11 cellular contexts compared by ENCODE assay signal in the genomic region with DNA sequence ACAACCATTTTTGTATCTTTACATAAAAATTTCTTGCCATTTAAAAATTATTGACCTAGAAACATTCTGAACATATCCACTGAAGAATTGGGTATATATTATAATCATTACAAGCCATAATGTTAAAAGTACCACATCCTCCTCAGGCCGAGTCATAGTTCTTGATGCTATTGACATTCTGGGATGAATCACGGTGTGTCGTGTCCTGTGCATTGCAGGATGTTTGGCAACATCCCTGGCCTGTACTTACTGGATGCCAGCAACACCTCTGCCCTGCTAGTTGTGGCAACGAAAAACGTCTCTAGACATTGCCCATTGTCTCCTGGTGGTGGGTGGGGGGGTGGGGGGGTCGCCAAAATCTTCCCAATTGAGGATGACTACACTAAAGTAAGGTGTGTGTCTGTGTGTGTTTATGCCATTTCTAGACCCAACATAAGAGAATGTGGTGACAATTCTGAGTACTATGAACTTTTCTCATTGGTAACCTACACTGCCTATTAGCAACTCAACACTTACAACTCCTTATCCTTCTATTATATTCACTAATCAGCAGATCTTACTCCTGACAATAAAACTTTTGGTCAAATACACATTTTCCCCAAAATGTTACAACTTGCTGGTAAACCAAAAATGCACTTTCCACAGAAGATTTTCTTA.
DNase-seq lines count a peak whose midpoint lies in the region; ATAC-seq, FAIRE-seq and TF ChIP-seq lines count a peak whose summit lies in the region.
"Had no signal": no experiment of that assay in that cellular context is flagged by ENCODE, and none has a peak within 500 bp of the region (broad histone marks: within the 10 kb centered on the region; RNA-seq: fewer than 3 reads in every experiment).

No MANE protein-coding gene starts in this region.

- H3K4me1 Mint-ChIP-seq in astrocyte (ENCODE audit: low read depth, unreplicated experiment) = peaks cover 27% of the 10 kb centered on the region

- H2AFZ ChIP-seq in astrocyte (ENCODE audit: low read depth, low read length) = no peak overlapping the region

- H3K27me3 Mint-ChIP-seq in astrocyte (ENCODE audit: low read depth, unreplicated experiment) = no peaks in the 10 kb centered on the region

- peak; percentile 68 for DNase-seq in AG08395 (ENCODE audit: low spot score)
- DNase-seq in HPDE6-E6E7 (ENCODE audit: extremely low spot score) = peak; percentile 31
- peak; percentile 84 for DNase-seq in astrocyte (ENCODE audit: low read depth)
- peak; percentile 93 to 94 for DNase-seq in lung microvascular endothelial cell (ENCODE audit: low read depth in 2 of 2)
- no peak for DNase-seq in DMS 273 treated with DMSO at 0.1 percent for 48 hours (lab: John Stamatoyannopoulos, UW)
- DNase-seq in NCI-H2107 (lab: John Stamatoyannopoulos, UW) = no peak
- DNase-seq in D341Med (ENCODE audit: low spot score) = no peak
- DNase-seq: activated CD8-positive, alpha-beta memory T cell treated with anti-CD3 and anti-CD28 coated beads, Interleukin-2, amount 50 U/mL, for 4 hours had no signal

- no peaks in the 10 kb centered on the region for H3K27me3 ChIP-seq in astrocyte (ENCODE audit: insufficient read depth, low read length)

- H3K4me2 ChIP-seq in astrocyte (ENCODE audit: low read length) = no peak overlapping the region

- peaks cover 9% of the 10 kb centered on the region for H3K36me3 ChIP-seq in astrocyte (ENCODE audit: insufficient read depth, low read length)

- no peak for ATAC-seq in GM21360 (IDR thresholded peaks at IDR 0.05; ENCODE audit: unreplicated experiment)

- peaks cover 29% of the 10 kb centered on the region for H3K4me1 ChIP-seq in astrocyte (ENCODE audit: insufficient read depth, low read length)

- peaks cover 13% of the 10 kb centered on the region for H3K36me3 Mint-ChIP-seq in astrocyte (ENCODE audit: low read depth, unreplicated experiment)

- no peaks in the 10 kb centered on the region for H3K9me3 ChIP-seq in astrocyte (ENCODE audit: insufficient read depth, low read depth, low read length)

- peak overlapping the region; percentile 44 for H3K27ac Mint-ChIP-seq in astrocyte (ENCODE audit: unreplicated experiment)

- peak; percentile 64 for FAIRE-seq in astrocyte (lab: Jason Lieb, UNC)

- H4K20me1 ChIP-seq in astrocyte (ENCODE audit: insufficient read depth, low read length) = peaks cover under 1% of the 10 kb centered on the region

- peak overlapping the region; percentile 98 for H3K27ac ChIP-seq in astrocyte (ENCODE audit: low read depth, low read length)
- H3K27ac ChIP-seq: HL-60 had no signal

- H3K9me3 Mint-ChIP-seq in astrocyte (ENCODE audit: unreplicated experiment) = no peaks in the 10 kb centered on the region

- H3K79me2 ChIP-seq in astrocyte (ENCODE audit: insufficient read depth, low read length) = peaks cover 61% of the 10 kb centered on the region

- H3K4me3 ChIP-seq in astrocyte (ENCODE audit: insufficient read depth, low read depth, low read length) = no peak overlapping the region
- H3K4me3 ChIP-seq: skin epidermis had no signal

- H3K9ac ChIP-seq in astrocyte (ENCODE audit: low read length) = peak overlapping the region; percentile 26

- TF ChIP-seq CTCF in astrocyte (IDR thresholded peaks at IDR 0.05; ENCODE audit: insufficient read depth, low read depth, low read length) = no peak

- H3K4me3 Mint-ChIP-seq in astrocyte (ENCODE audit: unreplicated experiment) = no peak overlapping the region

Comparison
In these comparisons a context has a peak if more than half of its experiments do, and no peak if none do; other contexts are left out.
1. DNase-seq: peak in AG08395 (single experiment), HPDE6-E6E7 (single experiment), astrocyte (single experiment) and lung microvascular endothelial cell (2 of 2); none in DMS 273 treated with DMSO at 0.1 percent for 48 hours (single experiment), NCI-H2107 (single experiment) and D341Med (single experiment).